21 cellular contexts compared by ENCODE assay signal in genomic region chr11:59501931-59502330, GRCh38. TPM values are rescaled to one million over a fixed set of nuclear protein-coding genes. Genes with fewer than 3 reads are reported as not detected.
"Had no signal": no experiment of that assay in that cellular context is flagged by ENCODE, and none has a peak within 500 bp of the region (broad histone marks: within the 10 kb centered on the region; RNA-seq: fewer than 3 reads in every experiment).

No MANE protein-coding gene starts in this region.

- H3K4me3 Mint-ChIP-seq: activated CD8-positive, alpha-beta memory T cell treated with anti-CD3 and anti-CD28 coated beads, Interleukin-2, amount 10 ng/mL, durations not matched to agents 7 days and 5 days; activated naive CD4-positive, alpha-beta T cell treated with anti-CD3 and anti-CD28 coated beads for 36 hours; central memory CD8-positive, alpha-beta T cell; natural killer cell treated with Interleukin-12 subunit alpha and Interleukin-12 subunit beta and Interleukin-15 and Interleukin-18, amount 100 ng/mL, for 72 hours had no signal

- H3K4me1 Mint-ChIP-seq: central memory CD8-positive, alpha-beta T cell had no signal

- H3K27ac Mint-ChIP-seq: activated CD8-positive, alpha-beta memory T cell treated with anti-CD3 and anti-CD28 coated beads, Interleukin-2, amount 10 ng/mL, durations not matched to agents 7 days and 5 days; activated naive CD4-positive, alpha-beta T cell treated with anti-CD3 and anti-CD28 coated beads for 36 hours; natural killer cell treated with Interleukin-12 subunit alpha and Interleukin-12 subunit beta and Interleukin-15 and Interleukin-18, amount 100 ng/mL, for 72 hours had no signal

- H3K27me3 ChIP-seq: ascending aorta, neutrophil, upper lobe of right lung had no signal

- H3K79me2 ChIP-seq: parathyroid adenoma had no signal

- H3K27ac ChIP-seq: ascending aorta, coronary artery, neutrophil, parathyroid adenoma, thoracic aorta, upper lobe of right lung, WERI-Rb-1 had no signal

- DNase-seq: activated CD4-positive, alpha-beta T cell treated with anti-CD3 and anti-CD28 coated beads, Interleukin-2, amount 50 U/mL, for 48 hours; activated CD8-positive, alpha-beta memory T cell treated with anti-CD3 and anti-CD28 coated beads, Interleukin-2, amount 10 ng/mL, durations not matched to agents 7 days and 5 days; activated naive CD4-positive, alpha-beta T cell treated with anti-CD3 and anti-CD28 coated beads for 36 hours; foreskin melanocyte; glutamatergic neuron; hypothalamus; stimulated activated CD4-positive, alpha-beta T cell treated with anti-CD3 and anti-CD28 coated beads, Interleukin-4, amount 100 ng/mL, for 1 hour; upper lobe of right lung; WERI-Rb-1 had no signal

- H3K4me2 ChIP-seq: smooth muscle cell had no signal

- H3K4me1 ChIP-seq: ascending aorta, parathyroid adenoma, upper lobe of right lung had no signal

- ATAC-seq: activated CD8-positive, alpha-beta memory T cell treated with anti-CD3 and anti-CD28 coated beads, Interleukin-2, amount 10 ng/mL, durations not matched to agents 7 days and 5 days; natural killer cell treated with Interleukin-12 subunit alpha and Interleukin-12 subunit beta and Interleukin-15 and Interleukin-18, amount 100 ng/mL, for 72 hours; sciatic nerve; upper lobe of right lung had no signal

- H3K9me3 Mint-ChIP-seq: activated naive CD4-positive, alpha-beta T cell treated with anti-CD3 and anti-CD28 coated beads for 36 hours; central memory CD8-positive, alpha-beta T cell; natural killer cell treated with Interleukin-12 subunit alpha and Interleukin-12 subunit beta and Interleukin-15 and Interleukin-18, amount 100 ng/mL, for 72 hours had no signal

- H3K9me3 ChIP-seq: ascending aorta, neutrophil, thoracic aorta, upper lobe of right lung had no signal

- H2AFZ ChIP-seq: parathyroid adenoma had no signal

- H3K36me3 ChIP-seq: ascending aorta, neutrophil, thoracic aorta, upper lobe of right lung, WERI-Rb-1 had no signal

- H3K4me3 ChIP-seq: ascending aorta, coronary artery, lung, smooth muscle cell, thoracic aorta, upper lobe of right lung had no signal

RNA-seq across cellular contexts. Expression of gene OR4D11, which starts 1.4 kb away (rescaled TPM):
- total RNA-seq: activated CD8-positive, alpha-beta memory T cell treated with anti-CD3 and anti-CD28 coated beads, Interleukin-2, amount 10 ng/mL, durations not matched to agents 7 days and 5 days; activated naive CD4-positive, alpha-beta T cell treated with anti-CD3 and anti-CD28 coated beads for 36 hours; ascending aorta; epithelial cell of proximal tubule; lung; natural killer cell treated with Interleukin-12 subunit alpha and Interleukin-12 subunit beta and Interleukin-15 and Interleukin-18, amount 100 ng/mL, for 72 hours; sciatic nerve; smooth muscle cell; T-helper 2 cell treated with Interferon-gamma antibody and Interleukin-4, amounts not matched to agents 100 ng/mL and 5 ng/mL, for 36 hours; thoracic aorta; upper lobe of right lung had no signal

RNA-seq across cellular contexts. Expression of gene OR4D9, which starts 9.4 kb away (rescaled TPM):
- total RNA-seq: activated CD8-positive, alpha-beta memory T cell treated with anti-CD3 and anti-CD28 coated beads, Interleukin-2, amount 10 ng/mL, durations not matched to agents 7 days and 5 days; activated naive CD4-positive, alpha-beta T cell treated with anti-CD3 and anti-CD28 coated beads for 36 hours; ascending aorta; epithelial cell of proximal tubule; lung; natural killer cell treated with Interleukin-12 subunit alpha and Interleukin-12 subunit beta and Interleukin-15 and Interleukin-18, amount 100 ng/mL, for 72 hours; sciatic nerve; smooth muscle cell; T-helper 2 cell treated with Interferon-gamma antibody and Interleukin-4, amounts not matched to agents 100 ng/mL and 5 ng/mL, for 36 hours; thoracic aorta; upper lobe of right lung had no signal

RNA-seq across cellular contexts. Expression of gene OR4D10, which starts 28.8 kb away (rescaled TPM):
- total RNA-seq: activated CD8-positive, alpha-beta memory T cell treated with anti-CD3 and anti-CD28 coated beads, Interleukin-2, amount 10 ng/mL, durations not matched to agents 7 days and 5 days; activated naive CD4-positive, alpha-beta T cell treated with anti-CD3 and anti-CD28 coated beads for 36 hours; ascending aorta; epithelial cell of proximal tubule; lung; natural killer cell treated with Interleukin-12 subunit alpha and Interleukin-12 subunit beta and Interleukin-15 and Interleukin-18, amount 100 ng/mL, for 72 hours; sciatic nerve; smooth muscle cell; T-helper 2 cell treated with Interferon-gamma antibody and Interleukin-4, amounts not matched to agents 100 ng/mL and 5 ng/mL, for 36 hours; thoracic aorta; upper lobe of right lung had no signal

RNA-seq across cellular contexts. Expression of gene OR4D6, which starts 45.2 kb away (rescaled TPM):
- total RNA-seq: activated CD8-positive, alpha-beta memory T cell treated with anti-CD3 and anti-CD28 coated beads, Interleukin-2, amount 10 ng/mL, durations not matched to agents 7 days and 5 days; activated naive CD4-positive, alpha-beta T cell treated with anti-CD3 and anti-CD28 coated beads for 36 hours; ascending aorta; epithelial cell of proximal tubule; lung; natural killer cell treated with Interleukin-12 subunit alpha and Interleukin-12 subunit beta and Interleukin-15 and Interleukin-18, amount 100 ng/mL, for 72 hours; sciatic nerve; smooth muscle cell; T-helper 2 cell treated with Interferon-gamma antibody and Interleukin-4, amounts not matched to agents 100 ng/mL and 5 ng/mL, for 36 hours; thoracic aorta; upper lobe of right lung had no signal
